In the genomic region with DNA sequence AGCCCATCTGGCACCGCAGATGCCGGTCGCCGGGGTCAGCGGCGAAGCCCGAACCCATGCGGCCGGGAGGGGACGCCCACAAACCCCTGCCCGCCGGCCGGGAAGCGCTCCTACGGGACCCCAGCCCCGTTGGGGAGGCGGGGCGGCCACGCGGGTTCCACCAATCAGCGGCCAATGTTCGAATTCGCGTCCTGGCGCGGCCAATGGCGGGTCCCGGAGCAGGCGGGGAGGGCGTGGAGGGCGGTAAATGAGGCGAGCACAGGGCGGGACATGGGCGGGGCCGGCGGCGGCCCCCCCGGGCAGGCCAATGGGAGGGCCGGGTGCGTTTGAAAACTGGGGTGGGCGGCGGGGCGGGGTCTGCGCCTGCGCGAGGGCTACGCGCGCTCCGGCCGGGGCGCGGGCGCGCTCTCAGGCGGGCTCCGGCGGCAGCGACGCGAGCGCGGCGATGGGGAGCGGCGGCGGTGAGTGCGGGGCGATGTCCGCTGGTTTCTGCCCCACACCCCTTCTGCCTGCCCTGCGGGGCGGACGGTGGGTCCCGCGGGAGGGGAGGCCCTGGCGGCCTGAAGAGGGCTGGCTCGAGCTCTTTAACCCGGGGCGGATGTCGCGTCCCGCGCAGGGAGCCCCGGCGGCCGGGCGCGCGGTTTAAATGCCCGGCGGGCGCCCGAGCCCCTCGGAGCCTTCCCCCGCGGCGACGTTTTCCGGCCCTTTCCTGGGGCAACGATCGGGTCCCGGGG, we compare ENCODE assay signal across 8 cellular contexts. TPM values are rescaled to one million over a fixed set of nuclear protein-coding genes. Genes with fewer than 3 reads are reported as not detected.
DNase-seq lines count a peak whose midpoint lies in the region; ATAC-seq and TF ChIP-seq lines count a peak whose summit lies in the region.

A gene with protein sequence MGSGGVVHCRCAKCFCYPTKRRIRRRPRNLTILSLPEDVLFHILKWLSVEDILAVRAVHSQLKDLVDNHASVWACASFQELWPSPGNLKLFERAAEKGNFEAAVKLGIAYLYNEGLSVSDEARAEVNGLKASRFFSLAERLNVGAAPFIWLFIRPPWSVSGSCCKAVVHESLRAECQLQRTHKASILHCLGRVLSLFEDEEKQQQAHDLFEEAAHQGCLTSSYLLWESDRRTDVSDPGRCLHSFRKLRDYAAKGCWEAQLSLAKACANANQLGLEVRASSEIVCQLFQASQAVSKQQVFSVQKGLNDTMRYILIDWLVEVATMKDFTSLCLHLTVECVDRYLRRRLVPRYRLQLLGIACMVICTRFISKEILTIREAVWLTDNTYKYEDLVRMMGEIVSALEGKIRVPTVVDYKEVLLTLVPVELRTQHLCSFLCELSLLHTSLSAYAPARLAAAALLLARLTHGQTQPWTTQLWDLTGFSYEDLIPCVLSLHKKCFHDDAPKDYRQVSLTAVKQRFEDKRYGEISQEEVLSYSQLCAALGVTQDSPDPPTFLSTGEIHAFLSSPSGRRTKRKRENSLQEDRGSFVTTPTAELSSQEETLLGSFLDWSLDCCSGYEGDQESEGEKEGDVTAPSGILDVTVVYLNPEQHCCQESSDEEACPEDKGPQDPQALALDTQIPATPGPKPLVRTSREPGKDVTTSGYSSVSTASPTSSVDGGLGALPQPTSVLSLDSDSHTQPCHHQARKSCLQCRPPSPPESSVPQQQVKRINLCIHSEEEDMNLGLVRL (plus strand): TSS at position 411 of the 734 bp plus-strand sequence. CDS start 35 bp downstream, at position 446.

- H3K27me3 ChIP-seq in mucosa of rectum (ENCODE audit: control insufficient read depth in 2 of 2, insufficient read depth in 2 of 2, low read length in 2 of 2) = no peaks in the 10 kb centered on the region

- H3K9me3 Mint-ChIP-seq in IgD-negative memory B cell = no peaks in the 10 kb centered on the region

- H3K9ac ChIP-seq in mucosa of rectum (ENCODE audit: low read depth in 1 of 2, low read length in 2 of 2) = peak within 1 kb of the TSS; percentile 68 to 78

- peaks cover 2% of the 10 kb centered on the region for H3K36me3 Mint-ChIP-seq in IgD-negative memory B cell

- DNase-seq in DMS153 (lab: John Stamatoyannopoulos, UW) (peak; percentile 93), OCI-M1 (lab: John Stamatoyannopoulos, UW) (peak; percentile 97), erythroblast (lab: John Stamatoyannopoulos, UW) (peak; percentile 97 to 98)
- peak; percentile 98 for DNase-seq in activated T-cell treated with anti-CD3 and anti-CD28 coated beads, Interleukin-2, amount 50 U/mL, for 1 hour
- DNase-seq in stimulated activated CD8-positive, alpha-beta memory T cell treated with anti-CD3 and anti-CD28 coated beads, Interleukin-4, amount 100 ng/mL, for 4 hours (ENCODE audit: low read depth in 2 of 2, low spot score in 1 of 2) = peak; percentile 94 to 97

- peaks cover 0 to 3% of the 10 kb centered on the region in 2 donors for H3K36me3 ChIP-seq in mucosa of rectum (ENCODE audit: control insufficient read depth in 2 of 2, insufficient read depth in 2 of 2, low read length in 2 of 2)

- peak within 1 kb of the TSS; percentile 16 to 83 (median 48) for H3K27ac Mint-ChIP-seq in IgD-negative memory B cell

- H3K9me3 ChIP-seq in mucosa of rectum (ENCODE audit: control insufficient read depth in 2 of 2, low read length in 2 of 2) = no peaks in the 10 kb centered on the region

- peaks cover 8 to 13% (median 13%) of the 10 kb centered on the region in 3 donors for H3K4me1 Mint-ChIP-seq in IgD-negative memory B cell

- TF ChIP-seq POLR2A in erythroblast (IDR thresholded peaks at IDR 0.05; ENCODE audit: low read length) = peak; percentile 81

- peak within 1 kb of the TSS; percentile 43 to 67 for H3K27ac ChIP-seq in mucosa of rectum (ENCODE audit: low read depth in 2 of 2, low read length in 2 of 2)

- no peaks in the 10 kb centered on the region for H3K27me3 Mint-ChIP-seq in IgD-negative memory B cell

- H3K4me1 ChIP-seq in mucosa of rectum (ENCODE audit: control insufficient read depth in 2 of 2, insufficient read depth in 2 of 2, low read length in 2 of 2) = peaks cover 12 to 17% of the 10 kb centered on the region in 2 donors

- peak within 1 kb of the TSS; percentile 80 to 95 (median 89) for H3K4me3 Mint-ChIP-seq in IgD-negative memory B cell

- peak within 1 kb of the TSS; percentile 77 to 79 for H3K4me3 ChIP-seq in mucosa of rectum (ENCODE audit: low read length in 2 of 2)

- peak; percentile 83 for ATAC-seq in GM21529 (IDR thresholded peaks at IDR 0.05; ENCODE audit: unreplicated experiment)

RNA-seq across cellular contexts. Expression of the gene that starts here (rescaled TPM):
- polyA plus RNA-seq in IgD-negative memory B cell = 5.6 TPM

Comparison
In these comparisons a context has a peak if more than half of its experiments do, and no peak if none do; other contexts are left out.
1. Peak in every context shown above with its lines: DNase-seq, ATAC-seq, H3K4me3 ChIP-seq and H3K27ac ChIP-seq.